In the genomic region with DNA sequence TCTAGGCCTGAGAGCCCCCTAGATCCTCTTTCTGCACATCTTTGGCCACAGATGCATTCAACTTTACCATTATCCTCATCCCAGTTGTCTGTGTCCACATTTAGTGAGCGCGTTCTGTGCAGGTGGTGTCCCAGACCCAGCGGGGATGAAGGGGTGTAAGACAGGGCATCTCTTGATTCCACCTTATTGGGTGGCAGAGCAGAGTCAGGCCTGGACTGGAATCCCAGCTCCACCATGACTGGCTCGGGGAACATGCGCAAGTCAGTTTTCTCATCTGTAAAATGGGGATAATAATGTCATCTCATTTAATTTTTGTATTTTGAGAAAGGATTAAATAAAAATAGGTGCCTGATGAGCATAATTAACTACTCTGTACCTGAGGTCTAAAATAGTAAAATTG, we compare ENCODE assay signal across 25 cellular contexts. TPM values are rescaled to one million over a fixed set of nuclear protein-coding genes. Genes with fewer than 3 reads are reported as not detected.
DNase-seq lines count a peak whose midpoint lies in the region; ATAC-seq and TF ChIP-seq lines count a peak whose summit lies in the region.
"Had no signal": no experiment of that assay in that cellular context is flagged by ENCODE, and none has a peak within 500 bp of the region (broad histone marks: within the 10 kb centered on the region; RNA-seq: fewer than 3 reads in every experiment).

No MANE protein-coding gene starts in this region.

- H3K18ac ChIP-seq in IMR-90 (ENCODE audit: low read depth, low read length) = no peak overlapping the region

- H3K27ac ChIP-seq in IMR-90 (ENCODE audit: insufficient read depth, low read length) (no peak overlapping the region), Panc1 (ENCODE audit: low read length) (peak overlapping the region; percentile 94), lower lobe of right lung (no peak overlapping the region), upper lobe of left lung (peak overlapping the region; percentile 6 to 90 (median 55))
- H3K27ac ChIP-seq: HL-60, Peyer's patch had no signal

- no peak overlapping the region for H3K9ac ChIP-seq in IMR-90 (ENCODE audit: low read depth, low read length)
- H3K9ac ChIP-seq: SK-N-SH had no signal

- no peaks in the 10 kb centered on the region for H3K9me3 Mint-ChIP-seq in activated CD8-positive, alpha-beta T cell treated with anti-CD3 and anti-CD28 coated beads for 36 hours
- no peaks in the 10 kb centered on the region for H3K9me3 Mint-ChIP-seq in activated naive CD4-positive, alpha-beta T cell treated with anti-CD3 and anti-CD28 coated beads, Interleukin-2, amount 50 U/mL, for 72 hours
- H3K9me3 Mint-ChIP-seq: CD4-positive, alpha-beta memory T cell had no signal

- H3K23ac ChIP-seq in IMR-90 (ENCODE audit: low read depth, low read length) = no peak overlapping the region

- H3K27me3 ChIP-seq in IMR-90 (ENCODE audit: control insufficient read depth, insufficient read depth, low read length) (no peaks in the 10 kb centered on the region), Panc1 (ENCODE audit: control insufficient read depth, insufficient read depth, low read length) (no peaks in the 10 kb centered on the region), lower lobe of right lung (ENCODE audit: low read depth) (no peaks in the 10 kb centered on the region), upper lobe of left lung (no peaks in the 10 kb centered on the region)
- H3K27me3 ChIP-seq: Peyer's patch had no signal

- no peak overlapping the region for H3K4me2 ChIP-seq in IMR-90 (ENCODE audit: low read depth, low read length)
- H3K4me2 ChIP-seq: SK-N-SH had no signal

- H2BK15ac ChIP-seq in IMR-90 (ENCODE audit: low read depth, low read length) = no peak overlapping the region

- dilution Hi-C loops in IMR-90 (cut with HindIII; ENCODE audit: low sequenced_read_pairs, unreplicated experiment) = no loop called here

- H3K9me3 ChIP-seq in IMR-90 (ENCODE audit: control insufficient read depth, insufficient read depth, low read length) (no peaks in the 10 kb centered on the region), Panc1 (ENCODE audit: control insufficient read depth, insufficient read depth, low read depth, low read length) (no peaks in the 10 kb centered on the region), lower lobe of right lung (no peaks in the 10 kb centered on the region), upper lobe of left lung (no peaks in the 10 kb centered on the region)
- H3K9me3 ChIP-seq: Peyer's patch, SK-N-SH had no signal

- CTCF ChIA-PET in IMR-90 (lab: Yijun Ruan, JAX) (interaction anchor here (1.3 kb wide), 1 partner anchor 10 kb away, joined by 3 read pairs; no protein-coding TSS in a partner anchor), Panc1 (lab: Charles Lee) (no interaction called here)
- CTCF ChIA-PET in activated CD8-positive, alpha-beta T cell treated with anti-CD3 and anti-CD28 coated beads for 36 hours (lab: Charles Lee) = interaction anchor here (1.2 to 2.9 kb wide), 3 partner anchors 14 to 142 kb away, joined by 3 to 8 read pairs (median 4); no protein-coding TSS in a partner anchor

- TF ChIP-seq CTCF in IMR-90 (conservative IDR thresholded peaks at IDR 0.05; ENCODE audit: low read depth, low read length) (no peak), Panc1 (IDR thresholded peaks at IDR 0.05) (no peak), lower lobe of right lung (IDR thresholded peaks at IDR 0.05) (no peak), upper lobe of left lung (IDR thresholded peaks at IDR 0.05) (no peak)
- no peak for TF ChIP-seq CTCF in activated CD8-positive, alpha-beta T cell treated with anti-CD3 and anti-CD28 coated beads for 36 hours (IDR thresholded peaks at IDR 0.05)

- no peak overlapping the region; the same call in 1 of the 2 replicates for H4K91ac ChIP-seq in IMR-90 (ENCODE audit: insufficient read depth, low read depth, low read length)

- TF ChIP-seq RAD21 in IMR-90 (IDR thresholded peaks at IDR 0.05; ENCODE audit: low read length) = no peak

- peaks cover 24 to 95% of the 10 kb centered on the region in 2 experiments for H3K79me1 ChIP-seq in IMR-90 (ENCODE audit: low read depth in 1 of 2, low read length in 2 of 2)

- no peak overlapping the region for H2AK9ac ChIP-seq in IMR-90 (replicated peaks; ENCODE audit: low read depth, low read length, poor library complexity)

- in situ Hi-C loops in IMR-90 (cut with MboI; ENCODE audit: low sequenced_read_pairs) = loop anchor here (5.0 to 25.0 kb wide), 2 partner anchors 62 to 127 kb away; no protein-coding TSS in a partner anchor
- in situ Hi-C loops in Panc1 (cut with HindIII; ENCODE audit: low pct_unique_long_range_greater_than_20kb, low sequenced_read_pairs) = no loop called here

- no peak overlapping the region for H3K4me3 ChIP-seq in IMR-90 (ENCODE audit: insufficient read depth, low read depth, low read length)
- H3K4me3 ChIP-seq in Panc1 (ENCODE audit: low read depth in 2 of 2, low read length in 2 of 2) = no peak overlapping the region
- H3K4me3 ChIP-seq in lower lobe of right lung = peak overlapping the region; percentile 83
- peak overlapping the region in 3 of 4 donors; percentile 12 to 90 (median 85) for H3K4me3 ChIP-seq in upper lobe of left lung
- H3K4me3 ChIP-seq: Peyer's patch had no signal

- H2BK20ac ChIP-seq in IMR-90 (ENCODE audit: low read depth, low read length) = no peak overlapping the region

- peaks cover 28% of the 10 kb centered on the region for H4K20me1 ChIP-seq in IMR-90 (ENCODE audit: insufficient read depth, low read length)

- peaks cover 8% of the 10 kb centered on the region for H3K27me3 Mint-ChIP-seq in activated CD8-positive, alpha-beta T cell treated with anti-CD3 and anti-CD28 coated beads for 36 hours

- no peak overlapping the region; the same call in 1 of the 2 replicates for H2AK5ac ChIP-seq in IMR-90 (ENCODE audit: low read depth, low read length)

- no peak overlapping the region for H3K4me3 Mint-ChIP-seq in activated CD8-positive, alpha-beta T cell treated with anti-CD3 and anti-CD28 coated beads for 36 hours
- H3K4me3 Mint-ChIP-seq: CD4-positive, alpha-beta memory T cell had no signal

- H4K5ac ChIP-seq in IMR-90 (ENCODE audit: low read depth, low read length) = no peak overlapping the region

- H3K36me3 ChIP-seq in IMR-90 (ENCODE audit: control insufficient read depth, insufficient read depth, low read length) (peaks cover 10% of the 10 kb centered on the region), Panc1 (ENCODE audit: control insufficient read depth, insufficient read depth, low read length) (peaks cover under 1% of the 10 kb centered on the region; the same call in 1 of the 2 replicates), lower lobe of right lung (peaks cover 22% of the 10 kb centered on the region), upper lobe of left lung (peaks cover 0 to 58% (median 4%) of the 10 kb centered on the region in 4 donors)
- H3K36me3 ChIP-seq: Peyer's patch had no signal

- H2AFZ ChIP-seq in IMR-90 (replicated peaks; ENCODE audit: low read length, poor library complexity) = no peak overlapping the region

- H2BK5ac ChIP-seq in IMR-90 (ENCODE audit: low read depth, low read length, poor library complexity, severe bottlenecking) = no peak overlapping the region

- no peak overlapping the region for H2BK120ac ChIP-seq in IMR-90 (ENCODE audit: low read depth, low read length)

- H4K8ac ChIP-seq in IMR-90 (ENCODE audit: low read depth in 2 of 2, low read length in 2 of 2) = no peak overlapping the region

- DNase-seq in IMR-90 (no peak), Panc1 (ENCODE audit: low read depth, low spot score) (no peak), lower lobe of right lung (no peak), upper lobe of left lung (no peak), SIG-M5 (lab: John Stamatoyannopoulos, UW) (no peak)
- DNase-seq in activated CD8-positive, alpha-beta T cell treated with anti-CD3 and anti-CD28 coated beads for 36 hours = no peak
- DNase-seq in activated naive CD4-positive, alpha-beta T cell treated with anti-CD3 and anti-CD28 coated beads, Interleukin-2, amount 50 U/mL, for 72 hours (ENCODE audit: low spot score in 2 of 2) = no peak
- DNase-seq: C1 segment of cervical spinal cord; CD4-positive, alpha-beta memory T cell; COR-L47; DMS 273 treated with DMSO at 0.1 percent for 48 hours; DMS79 treated with DMSO at 0.1 percent for 48 hours; GF-D8; Kasumi-1; NCI-H1105; NCI-H1436 treated with DMSO at 0.1 percent for 48 hours; NCI-H187 treated with DMSO at 0.1 percent for 48 hours; NCI-H524; NCI-H774; NK-92 treated with Interleukin-12 subunit alpha and Interleukin-12 subunit beta, amount 100 ng/mL, for 24 hours; Peyer's patch; SK-N-SH; SW 1271 had no signal

- TF ChIP-seq EP300 in upper lobe of left lung (IDR thresholded peaks at IDR 0.05) = no peak

- WGBS in IMR-90 (ENCODE audit: extremely low coverage in 2 of 2, insufficient read length in 1 of 2), 2 experiments = no CpG with 5 or more reads among the region's 5 CpGs
- 82 to 84% methylated on average over 5 of the region's 5 CpGs for whole genome bisulfite sequencing in upper lobe of left lung, 2 donors

- H3K4ac ChIP-seq in IMR-90 (ENCODE audit: low read depth, low read length) = no peak overlapping the region

- H3K4me1 ChIP-seq in IMR-90 (ENCODE audit: control insufficient read depth, insufficient read depth, low read length) (peaks cover 43% of the 10 kb centered on the region), Panc1 (ENCODE audit: control insufficient read depth, insufficient read depth, low read length) (peaks cover 85% of the 10 kb centered on the region), lower lobe of right lung (peaks cover 63% of the 10 kb centered on the region), upper lobe of left lung (peaks cover 43 to 63% (median 46%) of the 10 kb centered on the region in 4 donors)

- POLR2A ChIA-PET in IMR-90 (lab: Charles Lee; ENCODE audit: unreplicated experiment) = no interaction called here
- POLR2A ChIA-PET in Panc1 (lab: Charles Lee) = no interaction called here
- POLR2A ChIA-PET in activated CD8-positive, alpha-beta T cell treated with anti-CD3 and anti-CD28 coated beads for 36 hours (lab: Charles Lee) = interaction anchor here (1.6 kb wide), 1 partner anchor 14 kb away, joined by 3 read pairs; no protein-coding TSS in a partner anchor

- TF ChIP-seq POLR2A in IMR-90 (IDR thresholded peaks at IDR 0.05; ENCODE audit: low read depth, low read length) (no peak), upper lobe of left lung (IDR thresholded peaks at IDR 0.05) (no peak)

- H3K56ac ChIP-seq in IMR-90 (ENCODE audit: extremely low read depth, insufficient read depth, low read length) = no peak overlapping the region

- H3K4me1 Mint-ChIP-seq in activated CD8-positive, alpha-beta T cell treated with anti-CD3 and anti-CD28 coated beads for 36 hours (ENCODE audit: low read depth) = no peaks in the 10 kb centered on the region

- no peak overlapping the region for H3K27ac Mint-ChIP-seq in activated CD8-positive, alpha-beta T cell treated with anti-CD3 and anti-CD28 coated beads for 36 hours
- no peak overlapping the region for H3K27ac Mint-ChIP-seq in activated naive CD4-positive, alpha-beta T cell treated with anti-CD3 and anti-CD28 coated beads, Interleukin-2, amount 50 U/mL, for 72 hours
- H3K27ac Mint-ChIP-seq: CD4-positive, alpha-beta memory T cell had no signal

- BruUV-seq in IMR-90 (replicated peaks; lab: Mats Ljungman, UMichigan) (no TSS peak), Panc1 (replicated peaks; lab: Mats Ljungman, UMichigan) (no TSS peak)

- intact Hi-C loops in IMR-90 (cut with micrococcal nuclease) = loop anchor here (5.0 to 10.0 kb wide), 2 partner anchors 77 to 205 kb away; partner anchors contain the start of genes RPL4 and ZWILCH
- intact Hi-C loops in Panc1 (cut with micrococcal nuclease; ENCODE audit: unreplicated experiment) = loop anchor here (5.0 kb wide), 1 partner anchor 142 kb away; no protein-coding TSS in a partner anchor
- intact Hi-C loops in lower lobe of right lung (cut with DNase I) = no loop called here
- intact Hi-C loops in activated CD8-positive, alpha-beta T cell treated with anti-CD3 and anti-CD28 coated beads for 36 hours (cut with micrococcal nuclease) = no loop called here

- H3K36me3 Mint-ChIP-seq in activated CD8-positive, alpha-beta T cell treated with anti-CD3 and anti-CD28 coated beads for 36 hours (ENCODE audit: low read depth) = no peaks in the 10 kb centered on the region
- H3K36me3 Mint-ChIP-seq in activated naive CD4-positive, alpha-beta T cell treated with anti-CD3 and anti-CD28 coated beads, Interleukin-2, amount 50 U/mL, for 72 hours = no peaks in the 10 kb centered on the region
- H3K36me3 Mint-ChIP-seq: CD4-positive, alpha-beta memory T cell had no signal

- ATAC-seq in IMR-90 (ENCODE audit: low read depth) (no peak), Panc1 (no peak), lower lobe of right lung (no peak), upper lobe of left lung (ENCODE audit: low FRiP score in 2 of 2) (no peak)
- no peak for ATAC-seq in activated CD8-positive, alpha-beta T cell treated with anti-CD3 and anti-CD28 coated beads for 36 hours
- no peak for ATAC-seq in activated naive CD4-positive, alpha-beta T cell treated with anti-CD3 and anti-CD28 coated beads, Interleukin-2, amount 50 U/mL, for 72 hours
- ATAC-seq: HCT116 had no signal

- peaks cover 47% of the 10 kb centered on the region for H3K9me1 ChIP-seq in IMR-90 (ENCODE audit: insufficient read depth, low read length)

- peak overlapping the region; percentile 32; the same call in 1 of the 2 replicates for H3K14ac ChIP-seq in IMR-90 (replicated peaks; ENCODE audit: low read depth, low read length)

RNA-seq across cellular contexts. Expression of gene SMAD6, which starts 7.8 kb away (rescaled TPM):
- total RNA-seq in IMR-90 (2012; rRNA removed) (3.6 and 4.8 TPM in 2 replicates), Panc1 (2021; ENCODE audit: unreplicated experiment) (45.9 TPM), lower lobe of right lung (159 TPM), upper lobe of left lung (100 to 1,000 TPM in 3 of 6 donors, 10 to 100 TPM in 3; 76.6 to 377 (median 102) TPM)
- 8.5 and 13.6 TPM in 2 replicates for polyA plus RNA-seq in IMR-90 (2012; rRNA removed)
- 4.7 and 9.3 TPM in 2 replicates for polyA plus RNA-seq in IMR-90 (2012; cell fraction: cytosol; rRNA removed)
- 17.3 and 42.6 TPM in 2 replicates for polyA plus RNA-seq in IMR-90 (2012; cell fraction: nucleus; rRNA removed; ENCODE audit: low replicate concordance)
- 52.1 TPM for polyA plus RNA-seq in Panc1 (2012; ENCODE audit: insufficient read length)
- total RNA-seq in activated CD8-positive, alpha-beta T cell treated with anti-CD3 and anti-CD28 coated beads for 36 hours = under 1 TPM; 0.25 to 0.41 TPM
- under 1 TPM; 0.20 to 0.70 TPM for total RNA-seq in activated naive CD4-positive, alpha-beta T cell treated with anti-CD3 and anti-CD28 coated beads, Interleukin-2, amount 50 U/mL, for 72 hours
- polyA plus RNA-seq: CD4-positive, alpha-beta memory T cell had no signal

Comparison
In these comparisons a context has a peak if more than half of its experiments do, and no peak if none do; other contexts are left out.
1. H3K27ac ChIP-seq: peak in Panc1 (single experiment) and upper lobe of left lung (4 of 4); none in IMR-90 (single experiment) and lower lobe of right lung (single experiment).
2. H3K4me3 ChIP-seq: peak in lower lobe of right lung (single experiment) and upper lobe of left lung (3 of 4); none in IMR-90 (single experiment) and Panc1 (0 of 2).
3. intact Hi-C loops: an anchor here in IMR-90 (5.0 to 10.0 kb wide) and Panc1 (5.0 kb wide); none called in lower lobe of right lung and activated CD8-positive, alpha-beta T cell treated with anti-CD3 and anti-CD28 coated beads for 36 hours.